In the genomic region with DNA sequence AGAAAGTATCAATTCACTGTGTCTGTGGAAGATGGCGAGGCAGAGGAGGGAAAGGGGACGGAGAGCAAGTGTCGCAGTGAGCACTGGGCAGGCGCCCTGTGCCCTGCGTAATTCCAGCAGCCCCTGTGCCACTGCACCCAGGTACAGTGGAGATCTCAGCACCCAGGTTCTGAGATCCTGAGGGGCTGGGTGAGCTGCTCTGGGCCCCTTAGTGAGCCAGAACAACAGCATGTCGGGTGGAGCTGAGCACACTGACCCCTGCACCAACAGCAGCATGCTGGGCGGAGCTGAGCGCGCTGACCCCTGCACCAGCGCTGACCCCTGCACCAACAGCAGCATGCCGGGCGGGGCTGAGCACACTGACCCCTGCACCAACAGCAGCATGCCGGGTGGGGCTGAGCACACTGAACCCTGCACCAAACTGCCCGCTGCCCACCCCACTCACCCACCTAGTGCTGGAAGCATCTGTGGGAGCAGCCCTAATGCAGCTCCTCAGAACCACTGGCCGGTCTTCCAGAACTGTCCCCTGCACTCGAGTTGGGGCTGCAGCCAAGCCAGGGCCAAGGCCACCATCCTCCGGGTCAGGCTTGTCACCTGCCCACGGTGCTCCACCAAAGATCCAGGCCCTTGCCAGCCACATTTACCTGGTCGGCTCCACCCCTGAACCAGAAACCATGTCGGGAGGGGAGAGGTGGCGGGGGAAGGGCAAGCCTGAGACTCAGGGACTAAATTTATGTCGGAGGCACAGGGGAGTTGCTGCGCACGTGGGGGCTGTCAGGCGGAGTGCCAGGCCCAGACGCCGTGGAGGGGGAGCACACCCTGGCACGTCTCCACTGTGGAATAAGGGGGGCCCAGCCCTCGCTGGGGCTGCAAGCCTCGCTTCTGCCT, we compare ENCODE assay signal across 1 cellular context.
A peak's percentile ranks its signal among the peaks of the same experiment; 100 is the strongest.
TF ChIP-seq lines count a peak whose summit lies in the region.

No MANE protein-coding gene starts in this region.

TF ChIP-seq in IMR-90, 13 proteins besides CTCF, POLR2A, EP300 and RAD21 (continued from another document):
- TF ChIP-seq, protein P1, sequence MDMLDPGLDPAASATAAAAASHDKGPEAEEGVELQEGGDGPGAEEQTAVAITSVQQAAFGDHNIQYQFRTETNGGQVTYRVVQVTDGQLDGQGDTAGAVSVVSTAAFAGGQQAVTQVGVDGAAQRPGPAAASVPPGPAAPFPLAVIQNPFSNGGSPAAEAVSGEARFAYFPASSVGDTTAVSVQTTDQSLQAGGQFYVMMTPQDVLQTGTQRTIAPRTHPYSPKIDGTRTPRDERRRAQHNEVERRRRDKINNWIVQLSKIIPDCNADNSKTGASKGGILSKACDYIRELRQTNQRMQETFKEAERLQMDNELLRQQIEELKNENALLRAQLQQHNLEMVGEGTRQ (IDR thresholded peaks at IDR 0.05; ENCODE audit: low read depth, low read length): peak; percentile 56
- no peak for TF ChIP-seq RCOR1 (IDR thresholded peaks at IDR 0.05; ENCODE audit: insufficient replicate concordance, low read length)
- no peak for TF ChIP-seq MAZ (IDR thresholded peaks at IDR 0.05; ENCODE audit: borderline replicate concordance, low read depth, low read length)
- TF ChIP-seq BHLHE40 (IDR thresholded peaks at IDR 0.05; ENCODE audit: low read depth, low read length): no peak; the same call in 1 of the 2 replicates
- TF ChIP-seq MAFK (IDR thresholded peaks at IDR 0.05; ENCODE audit: low read depth, low read length): no peak
- TF ChIP-seq MXI1 (IDR thresholded peaks at IDR 0.05; ENCODE audit: borderline replicate concordance, low read depth, low read length): no peak
TF ChIP-seq in IMR-90: peak in this region for 1.
